ENCODE assay signal across 1 cellular context in genomic region chr1:210482936-210483642, GRCh38.
TF ChIP-seq lines count a peak whose summit lies in the region.

No MANE protein-coding gene starts in this region.

TF ChIP-seq in GM23338, 12 proteins besides CTCF, POLR2A, EP300 and RAD21 (continued from another document):
- TF ChIP-seq, protein P1, sequence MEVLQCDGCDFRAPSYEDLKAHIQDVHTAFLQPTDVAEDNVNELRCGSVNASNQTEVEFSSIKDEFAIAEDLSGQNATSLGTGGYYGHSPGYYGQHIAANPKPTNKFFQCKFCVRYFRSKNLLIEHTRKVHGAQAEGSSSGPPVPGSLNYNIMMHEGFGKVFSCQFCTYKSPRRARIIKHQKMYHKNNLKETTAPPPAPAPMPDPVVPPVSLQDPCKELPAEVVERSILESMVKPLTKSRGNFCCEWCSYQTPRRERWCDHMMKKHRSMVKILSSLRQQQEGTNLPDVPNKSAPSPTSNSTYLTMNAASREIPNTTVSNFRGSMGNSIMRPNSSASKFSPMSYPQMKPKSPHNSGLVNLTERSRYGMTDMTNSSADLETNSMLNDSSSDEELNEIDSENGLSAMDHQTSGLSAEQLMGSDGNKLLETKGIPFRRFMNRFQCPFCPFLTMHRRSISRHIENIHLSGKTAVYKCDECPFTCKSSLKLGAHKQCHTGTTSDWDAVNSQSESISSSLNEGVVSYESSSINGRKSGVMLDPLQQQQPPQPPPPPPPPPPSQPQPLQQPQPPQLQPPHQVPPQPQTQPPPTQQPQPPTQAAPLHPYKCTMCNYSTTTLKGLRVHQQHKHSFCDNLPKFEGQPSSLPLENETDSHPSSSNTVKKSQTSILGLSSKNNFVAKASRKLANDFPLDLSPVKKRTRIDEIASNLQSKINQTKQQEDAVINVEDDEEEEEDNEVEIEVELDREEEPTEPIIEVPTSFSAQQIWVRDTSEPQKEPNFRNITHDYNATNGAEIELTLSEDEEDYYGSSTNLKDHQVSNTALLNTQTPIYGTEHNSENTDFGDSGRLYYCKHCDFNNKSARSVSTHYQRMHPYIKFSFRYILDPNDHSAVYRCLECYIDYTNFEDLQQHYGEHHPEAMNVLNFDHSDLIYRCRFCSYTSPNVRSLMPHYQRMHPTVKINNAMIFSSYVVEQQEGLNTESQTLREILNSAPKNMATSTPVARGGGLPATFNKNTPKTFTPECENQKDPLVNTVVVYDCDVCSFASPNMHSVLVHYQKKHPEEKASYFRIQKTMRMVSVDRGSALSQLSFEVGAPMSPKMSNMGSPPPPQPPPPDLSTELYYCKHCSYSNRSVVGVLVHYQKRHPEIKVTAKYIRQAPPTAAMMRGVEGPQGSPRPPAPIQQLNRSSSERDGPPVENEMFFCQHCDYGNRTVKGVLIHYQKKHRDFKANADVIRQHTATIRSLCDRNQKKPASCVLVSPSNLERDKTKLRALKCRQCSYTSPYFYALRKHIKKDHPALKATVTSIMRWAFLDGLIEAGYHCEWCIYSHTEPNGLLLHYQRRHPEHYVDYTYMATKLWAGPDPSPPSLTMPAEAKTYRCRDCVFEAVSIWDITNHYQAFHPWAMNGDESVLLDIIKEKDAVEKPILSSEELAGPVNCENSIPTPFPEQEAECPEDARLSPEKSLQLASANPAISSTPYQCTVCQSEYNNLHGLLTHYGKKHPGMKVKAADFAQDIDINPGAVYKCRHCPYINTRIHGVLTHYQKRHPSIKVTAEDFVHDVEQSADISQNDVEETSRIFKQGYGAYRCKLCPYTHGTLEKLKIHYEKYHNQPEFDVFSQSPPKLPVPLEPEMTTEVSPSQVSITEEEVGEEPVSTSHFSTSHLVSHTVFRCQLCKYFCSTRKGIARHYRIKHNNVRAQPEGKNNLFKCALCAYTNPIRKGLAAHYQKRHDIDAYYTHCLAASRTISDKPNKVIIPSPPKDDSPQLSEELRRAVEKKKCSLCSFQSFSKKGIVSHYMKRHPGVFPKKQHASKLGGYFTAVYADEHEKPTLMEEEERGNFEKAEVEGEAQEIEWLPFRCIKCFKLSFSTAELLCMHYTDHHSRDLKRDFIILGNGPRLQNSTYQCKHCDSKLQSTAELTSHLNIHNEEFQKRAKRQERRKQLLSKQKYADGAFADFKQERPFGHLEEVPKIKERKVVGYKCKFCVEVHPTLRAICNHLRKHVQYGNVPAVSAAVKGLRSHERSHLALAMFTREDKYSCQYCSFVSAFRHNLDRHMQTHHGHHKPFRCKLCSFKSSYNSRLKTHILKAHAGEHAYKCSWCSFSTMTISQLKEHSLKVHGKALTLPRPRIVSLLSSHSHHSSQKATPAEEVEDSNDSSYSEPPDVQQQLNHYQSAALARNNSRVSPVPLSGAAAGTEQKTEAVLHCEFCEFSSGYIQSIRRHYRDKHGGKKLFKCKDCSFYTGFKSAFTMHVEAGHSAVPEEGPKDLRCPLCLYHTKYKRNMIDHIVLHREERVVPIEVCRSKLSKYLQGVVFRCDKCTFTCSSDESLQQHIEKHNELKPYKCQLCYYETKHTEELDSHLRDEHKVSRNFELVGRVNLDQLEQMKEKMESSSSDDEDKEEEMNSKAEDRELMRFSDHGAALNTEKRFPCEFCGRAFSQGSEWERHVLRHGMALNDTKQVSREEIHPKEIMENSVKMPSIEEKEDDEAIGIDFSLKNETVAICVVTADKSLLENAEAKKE (CRISPR knock-in tag; IDR thresholded peaks at IDR 0.05): no peak
- no peak for TF ChIP-seq ZNF114 (CRISPR knock-in tag; IDR thresholded peaks at IDR 0.05)
TF ChIP-seq in GM23338: peak in this region for 0.
